21 cellular contexts compared by ENCODE assay signal in the genomic region with DNA sequence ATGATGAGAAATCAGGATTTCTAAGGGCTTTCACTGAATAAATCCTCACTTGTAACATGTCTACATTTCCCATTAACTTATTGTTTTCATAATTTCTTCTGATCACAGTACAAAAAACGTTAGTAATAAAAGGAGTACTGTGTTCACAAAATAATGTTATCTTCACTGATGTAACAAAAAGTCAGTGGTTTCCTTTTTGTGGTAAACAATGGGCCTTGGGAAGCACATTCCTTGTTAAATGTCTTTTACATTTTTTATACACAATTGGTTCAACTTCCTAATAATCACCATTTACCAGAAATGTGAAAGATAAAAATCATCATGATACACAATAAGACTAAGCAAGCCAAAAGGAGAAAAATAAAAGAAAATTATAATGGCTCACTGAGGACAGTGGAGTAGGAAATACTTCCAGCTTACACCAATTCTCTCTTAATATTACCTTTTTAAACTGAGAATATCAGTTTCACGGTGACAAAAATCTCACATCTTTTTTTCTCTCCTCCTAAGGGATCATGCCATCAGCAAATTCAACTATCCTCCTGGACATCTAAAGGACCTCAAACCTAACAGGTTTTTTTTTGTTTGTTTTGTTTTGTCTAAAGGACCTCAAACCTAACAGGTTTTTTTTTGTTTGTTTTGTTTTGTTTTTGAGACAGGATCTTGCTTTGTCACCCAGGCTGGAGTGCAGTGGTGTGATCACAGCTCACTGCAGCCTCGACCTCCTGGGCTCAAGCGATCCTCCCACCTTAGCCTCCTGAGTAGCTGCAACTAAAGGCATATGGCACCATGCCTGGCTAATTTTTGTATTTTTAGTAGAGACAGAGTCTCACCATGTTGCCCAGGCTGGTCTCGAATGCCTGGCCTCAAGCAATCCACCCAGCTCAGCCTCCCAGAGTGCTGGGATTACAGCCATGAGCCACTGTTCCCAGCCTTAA. TPM values are rescaled to one million over a fixed set of nuclear protein-coding genes. Genes with fewer than 3 reads are reported as not detected.
DNase-seq lines count a peak whose midpoint lies in the region; ATAC-seq and TF ChIP-seq lines count a peak whose summit lies in the region.
"Had no signal": no experiment of that assay in that cellular context is flagged by ENCODE, and none has a peak within 500 bp of the region (broad histone marks: within the 10 kb centered on the region; RNA-seq: fewer than 3 reads in every experiment).

No MANE protein-coding gene starts in this region.

- peak overlapping the region; percentile 16; the same call in 1 of the 2 replicates for H3K27ac ChIP-seq in VCaP
- peak overlapping the region; percentile 56 for H3K27ac ChIP-seq in substantia nigra (ENCODE audit: low read depth, low read length, poor library complexity, severe bottlenecking)
- H3K27ac ChIP-seq: adrenal gland, KMS-11, ovary, SK-N-MC had no signal

- H3K27me3 Mint-ChIP-seq in activated CD4-positive, alpha-beta T cell treated with anti-CD3 and anti-CD28 coated beads, Interleukin-2, amount 10 ng/mL, durations not matched to agents 24 days and 14 days, result no peaks in the 10 kb centered on the region
- H3K27me3 Mint-ChIP-seq: CD4-positive, alpha-beta memory T cell; stimulated activated naive CD8-positive, alpha-beta T cell treated with anti-CD3 and anti-CD28 coated beads, Interleukin-15, Interleukin-2, amounts not matched to agents 100 ng/mL and 50 ng/mL, for 24 hours had no signal

- peaks cover 23% of the 10 kb centered on the region for H3K36me3 Mint-ChIP-seq in activated CD4-positive, alpha-beta T cell treated with anti-CD3 and anti-CD28 coated beads, Interleukin-2, amount 10 ng/mL, durations not matched to agents 24 days and 14 days (ENCODE audit: low read depth)

- DNase-seq in activated CD4-positive, alpha-beta T cell treated with anti-CD3 and anti-CD28 coated beads, Interleukin-2, amount 10 ng/mL, durations not matched to agents 24 days and 14 days, result no peak
- DNase-seq in activated CD4-positive, alpha-beta T cell treated with anti-CD3 and anti-CD28 coated beads for 1 hour, result no peak
- peak; percentile 51 for DNase-seq in foreskin melanocyte
- DNase-seq in substantia nigra (lab: John Stamatoyannopoulos, UW), result no peak
- DNase-seq in effector CD4-positive, alpha-beta T cell, result no peak
- DNase-seq: 8988T; activated CD4-positive, alpha-beta T cell treated with anti-CD3 and anti-CD28 coated beads, Interleukin-2, amount 50 U/mL, for 4 hours; activated T-cell treated with anti-CD3 and anti-CD28 coated beads, Interleukin-2, amount 50 U/mL, for 48 hours; CD4-positive, alpha-beta memory T cell; midbrain; NCI-H1436; NCI-H446 treated with DMSO at 0.1 percent for 48 hours; ovary; stimulated activated CD4-positive, alpha-beta T cell treated with anti-CD3 and anti-CD28 coated beads, Interleukin-12 subunit alpha, Interleukin-12 subunit beta, amount 100 ng/mL, for 4 hours had no signal

- no peak for TF ChIP-seq CTCF in VCaP (conservative IDR thresholded peaks at IDR 0.05)

- H3K4me1 Mint-ChIP-seq in activated CD4-positive, alpha-beta T cell treated with anti-CD3 and anti-CD28 coated beads, Interleukin-2, amount 10 ng/mL, durations not matched to agents 24 days and 14 days, result peaks cover 39% of the 10 kb centered on the region

- intact Hi-C loops in activated CD4-positive, alpha-beta T cell treated with anti-CD3 and anti-CD28 coated beads, Interleukin-2, amount 10 ng/mL, durations not matched to agents 24 days and 14 days (cut with micrococcal nuclease), result no loop called here

- peak overlapping the region; percentile 0 for H3K27ac Mint-ChIP-seq in activated CD4-positive, alpha-beta T cell treated with anti-CD3 and anti-CD28 coated beads, Interleukin-2, amount 10 ng/mL, durations not matched to agents 24 days and 14 days
- H3K27ac Mint-ChIP-seq: stimulated activated naive CD8-positive, alpha-beta T cell treated with anti-CD3 and anti-CD28 coated beads, Interleukin-15, Interleukin-2, amounts not matched to agents 100 ng/mL and 50 ng/mL, for 24 hours had no signal

- H3K4me3 Mint-ChIP-seq in activated CD4-positive, alpha-beta T cell treated with anti-CD3 and anti-CD28 coated beads, Interleukin-2, amount 10 ng/mL, durations not matched to agents 24 days and 14 days, result no peak overlapping the region
- H3K4me3 Mint-ChIP-seq: stimulated activated naive CD8-positive, alpha-beta T cell treated with anti-CD3 and anti-CD28 coated beads, Interleukin-15, Interleukin-2, amounts not matched to agents 100 ng/mL and 50 ng/mL, for 24 hours had no signal

- H3K9me3 Mint-ChIP-seq in activated CD4-positive, alpha-beta T cell treated with anti-CD3 and anti-CD28 coated beads, Interleukin-2, amount 10 ng/mL, durations not matched to agents 24 days and 14 days, result peaks cover 8% of the 10 kb centered on the region
- H3K9me3 Mint-ChIP-seq: CD4-positive, alpha-beta memory T cell had no signal

- no peak for ATAC-seq in GM18502 (IDR thresholded peaks at IDR 0.05; ENCODE audit: poor library complexity, unreplicated experiment)
- ATAC-seq in GM19035 (IDR thresholded peaks at IDR 0.05; ENCODE audit: unreplicated experiment), result no peak

RNA-seq across cellular contexts. Expression of a gene that starts 57.3 kb away (rescaled TPM):
- total RNA-seq in activated CD4-positive, alpha-beta T cell treated with anti-CD3 and anti-CD28 coated beads, Interleukin-2, amount 10 ng/mL, durations not matched to agents 24 days and 14 days, result 62.0 and 66.0 TPM in 2 replicates
